Comparison of ENCODE assay signal across 17 cellular contexts in the genomic region with DNA sequence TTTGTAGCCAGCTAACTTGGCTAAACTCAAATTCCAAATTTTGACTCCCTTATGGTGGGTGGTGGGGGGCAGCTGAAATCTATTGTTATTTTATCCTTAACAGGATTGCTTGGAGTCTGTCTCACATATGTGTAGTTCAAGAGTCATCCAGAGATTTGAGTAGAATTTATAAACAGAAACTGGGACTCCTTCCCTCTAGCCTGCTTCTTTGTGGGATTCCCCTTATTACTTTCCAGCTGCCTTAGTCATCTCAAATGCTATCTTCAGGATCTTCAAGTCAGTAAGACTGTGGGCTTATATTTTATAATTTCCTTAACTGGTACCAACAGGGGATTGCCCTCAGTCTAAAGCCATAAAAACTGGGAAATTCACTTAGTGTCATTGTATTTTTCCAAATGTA. TPM values are rescaled to one million over a fixed set of nuclear protein-coding genes. Genes with fewer than 3 reads are reported as not detected.
DNase-seq lines count a peak whose midpoint lies in the region; TF ChIP-seq lines count a peak whose summit lies in the region.
"Had no signal": no experiment of that assay in that cellular context is flagged by ENCODE, and none has a peak within 500 bp of the region (broad histone marks: within the 10 kb centered on the region; RNA-seq: fewer than 3 reads in every experiment).

No MANE protein-coding gene starts in this region.

- CTCF ChIA-PET in MCF 10A (lab: Yijun Ruan, JAX) = interaction anchor here (0.6 to 1.9 kb wide), 5 partner anchors 8 to 553 kb away, joined by 3 to 6 read pairs (median 4); no protein-coding TSS in a partner anchor

- no peak for TF ChIP-seq POLR2A in breast epithelium (IDR thresholded peaks at IDR 0.05)

- TF ChIP-seq CTCF in MCF 10A (IDR thresholded peaks at IDR 0.05; ENCODE audit: unreplicated experiment) (no peak), breast epithelium (IDR thresholded peaks at IDR 0.05) (no peak), brain microvascular endothelial cell (IDR thresholded peaks at IDR 0.05; ENCODE audit: low read depth, low read length, missing control alignments) (no peak), kidney epithelial cell (IDR thresholded peaks at IDR 0.05; ENCODE audit: insufficient read depth, low read length, poor library complexity, severe bottlenecking) (no peak), tibial artery (IDR thresholded peaks at IDR 0.05) (no peak)

- H3K9me3 Mint-ChIP-seq in MCF 10A (ENCODE audit: unreplicated experiment) = no peaks in the 10 kb centered on the region
- H3K9me3 Mint-ChIP-seq: H9 had no signal

- intact Hi-C loops in MCF 10A (cut with micrococcal nuclease) = no loop called here
- intact Hi-C loops in breast epithelium (cut with DNase I; ENCODE audit: low total_unique reads) = no loop called here
- intact Hi-C loops in tibial artery (cut with DNase I; ENCODE audit: low total_unique reads) = no loop called here

- no TSS peak for BruUV-seq in MCF 10A (replicated peaks; lab: Mats Ljungman, UMichigan)

- POLR2A ChIA-PET in MCF 10A (lab: Yijun Ruan, JAX) = no interaction called here

- H3K27me3 ChIP-seq in breast epithelium (no peaks in the 10 kb centered on the region), brain microvascular endothelial cell (replicated peaks) (no peaks in the 10 kb centered on the region), kidney epithelial cell (ENCODE audit: control insufficient read depth, insufficient read depth, low read length) (no peaks in the 10 kb centered on the region), tibial artery (no peaks in the 10 kb centered on the region)
- H3K27me3 ChIP-seq: gastroesophageal sphincter, upper lobe of left lung had no signal

- H3K4me3 Mint-ChIP-seq in MCF 10A (ENCODE audit: unreplicated experiment) = no peak overlapping the region
- H3K4me3 Mint-ChIP-seq: activated CD4-positive, alpha-beta memory T cell treated with anti-CD3 and anti-CD28 coated beads, Interleukin-2, amount 10 ng/mL, durations not matched to agents 7 days and 5 days; H9; natural killer cell had no signal

- H3K36me3 ChIP-seq in breast epithelium (no peaks in the 10 kb centered on the region), brain microvascular endothelial cell (replicated peaks) (peaks cover 5% of the 10 kb centered on the region), kidney epithelial cell (ENCODE audit: control insufficient read depth, insufficient read depth, low read length) (peaks cover 2% of the 10 kb centered on the region), tibial artery (peaks cover 12 to 42% (median 38%) of the 10 kb centered on the region in 3 donors)

- H3K9me3 ChIP-seq in breast epithelium = no peaks in the 10 kb centered on the region
- H3K9me3 ChIP-seq in tibial artery = no peaks in the 10 kb centered on the region
- H3K9me3 ChIP-seq: gastroesophageal sphincter, upper lobe of left lung had no signal

- no peaks in the 10 kb centered on the region for H3K4me1 Mint-ChIP-seq in MCF 10A (ENCODE audit: insufficient read depth, unreplicated experiment)
- H3K4me1 Mint-ChIP-seq: activated CD4-positive, alpha-beta memory T cell treated with anti-CD3 and anti-CD28 coated beads, Interleukin-2, amount 10 ng/mL, durations not matched to agents 7 days and 5 days; H9 had no signal

- H3K27ac ChIP-seq in breast epithelium = no peak overlapping the region
- H3K27ac ChIP-seq in brain microvascular endothelial cell = peak overlapping the region; percentile 21
- peak overlapping the region; percentile 32 to 34 for H3K27ac ChIP-seq in tibial artery
- H3K27ac ChIP-seq: upper lobe of left lung had no signal

- peak overlapping the region; percentile 23 for H3K27ac Mint-ChIP-seq in MCF 10A (ENCODE audit: low read depth, unreplicated experiment)
- H3K27ac Mint-ChIP-seq: activated CD4-positive, alpha-beta memory T cell treated with anti-CD3 and anti-CD28 coated beads, Interleukin-2, amount 10 ng/mL, durations not matched to agents 7 days and 5 days; H9 had no signal

- H3K4me1 ChIP-seq in breast epithelium = no peaks in the 10 kb centered on the region
- H3K4me1 ChIP-seq in tibial artery = peaks cover 0 to 11% (median 0%) of the 10 kb centered on the region in 4 donors
- H3K4me1 ChIP-seq: upper lobe of left lung had no signal

- DNase-seq in MCF 10A (ENCODE audit: unreplicated experiment) = peak; percentile 12
- DNase-seq in breast epithelium (ENCODE audit: low spot score in 2 of 2) = no peak
- DNase-seq in brain microvascular endothelial cell = peak; percentile 38
- peak; percentile 25 for DNase-seq in kidney epithelial cell (ENCODE audit: low read depth)
- no peak for DNase-seq in tibial artery
- DNase-seq in NK-92 (lab: John Stamatoyannopoulos, UW; ENCODE audit: unreplicated experiment) = no peak
- DNase-seq in midbrain (lab: John Stamatoyannopoulos, UW) = no peak
- no peak for DNase-seq in NCI-H345 (lab: John Stamatoyannopoulos, UW)
- DNase-seq: 8988T; activated CD4-positive, alpha-beta memory T cell treated with anti-CD3 and anti-CD28 coated beads, Interleukin-2, amount 10 ng/mL, durations not matched to agents 7 days and 5 days; activated gamma-delta T cell treated with Interleukin-2 at 50 U/mL for 16 hours; H9; natural killer cell; NCI-H446; small intestine; upper lobe of left lung had no signal

- peaks cover 42% of the 10 kb centered on the region for H3K36me3 Mint-ChIP-seq in MCF 10A (ENCODE audit: insufficient read depth, unreplicated experiment)
- H3K36me3 Mint-ChIP-seq: natural killer cell had no signal

- no peaks in the 10 kb centered on the region for H3K27me3 Mint-ChIP-seq in MCF 10A (ENCODE audit: insufficient read depth, unreplicated experiment)
- H3K27me3 Mint-ChIP-seq: activated CD4-positive, alpha-beta memory T cell treated with anti-CD3 and anti-CD28 coated beads, Interleukin-2, amount 10 ng/mL, durations not matched to agents 7 days and 5 days had no signal

- in situ Hi-C loops in brain microvascular endothelial cell (cut with HindIII; ENCODE audit: low pct_ligation_motif_present, low sequenced_read_pairs) = no loop called here

- H3K4me3 ChIP-seq in breast epithelium (no peak overlapping the region), brain microvascular endothelial cell (ENCODE audit: low read depth, low read length) (no peak overlapping the region), kidney epithelial cell (ENCODE audit: low read depth, low read length) (no peak overlapping the region), tibial artery (no peak overlapping the region)
- H3K4me3 ChIP-seq: gastroesophageal sphincter, upper lobe of left lung had no signal

RNA-seq across cellular contexts. Expression of a gene that starts 55.5 kb away (rescaled TPM):
- total RNA-seq in MCF 10A (2022) = 38.4 and 52.3 TPM in 2 replicates
- total RNA-seq in breast epithelium = 100 to 1,000 TPM in 1 of 3 donors, 10 to 100 TPM in 2; 30.2 to 137 (median 39.2) TPM
- 33.3 and 41.4 TPM in 2 replicates for total RNA-seq in kidney epithelial cell

Comparison
In these comparisons a context has a peak if more than half of its experiments do, and no peak if none do; other contexts are left out.
1. DNase-seq: peak in MCF 10A (single experiment), brain microvascular endothelial cell (single experiment) and kidney epithelial cell (single experiment); none in breast epithelium (0 of 2), tibial artery (0 of 2), NK-92 (single experiment), midbrain (single experiment) and NCI-H345 (single experiment).
2. H3K27ac ChIP-seq: peak in brain microvascular endothelial cell (single experiment) and tibial artery (2 of 2); none in breast epithelium (0 of 2).